Comparison of ENCODE assay signal across 22 cellular contexts in genomic region chr16:81029930-81030604, GRCh38. TPM values are rescaled to one million over a fixed set of nuclear protein-coding genes. Genes with fewer than 3 reads are reported as not detected.
DNase-seq lines count a peak whose midpoint lies in the region; ATAC-seq and TF ChIP-seq lines count a peak whose summit lies in the region.
"Had no signal": no experiment of that assay in that cellular context is flagged by ENCODE, and none has a peak within 500 bp of the region (broad histone marks: within the 10 kb centered on the region; RNA-seq: fewer than 3 reads in every experiment).

No MANE protein-coding gene starts in this region.

- POLR2A ChIA-PET in Panc1 (lab: Charles Lee), result no interaction called here

- peak; percentile 70 to 74 for ATAC-seq in activated T-cell treated with anti-CD3 and anti-CD28 coated beads, Interleukin-2, amount 50 U/mL, for 4 hours
- ATAC-seq in Panc1 (no peak), esophagus mucosa (peak; percentile 51), GM18868 (IDR thresholded peaks at IDR 0.05; ENCODE audit: unreplicated experiment) (no peak), HG03432 (IDR thresholded peaks at IDR 0.05; ENCODE audit: unreplicated experiment) (no peak)
- ATAC-seq: PC-3 had no signal

- no peak overlapping the region for H3K4me3 ChIP-seq in Panc1 (ENCODE audit: low read depth in 2 of 2, low read length in 2 of 2)
- H3K4me3 ChIP-seq: MG63 had no signal

- no peaks in the 10 kb centered on the region for H3K27me3 Mint-ChIP-seq in activated T-cell treated with anti-CD3 and anti-CD28 coated beads, Interleukin-2, amount 50 U/mL, for 4 hours (ENCODE audit: low read depth)
- H3K27me3 Mint-ChIP-seq: CD4-positive, alpha-beta T cell; IgD-negative memory B cell had no signal

- H3K27me3 ChIP-seq in Panc1 (ENCODE audit: control insufficient read depth, insufficient read depth, low read length), result no peaks in the 10 kb centered on the region
- H3K27me3 ChIP-seq: MG63 had no signal

- peaks cover 3% of the 10 kb centered on the region for H3K4me1 Mint-ChIP-seq in activated T-cell treated with anti-CD3 and anti-CD28 coated beads, Interleukin-2, amount 50 U/mL, for 4 hours (ENCODE audit: low read depth)
- H3K4me1 Mint-ChIP-seq: IgD-negative memory B cell had no signal

- H3K4me1 ChIP-seq in Panc1 (ENCODE audit: control insufficient read depth, insufficient read depth, low read length), result no peaks in the 10 kb centered on the region

- peaks cover 11% of the 10 kb centered on the region for H3K36me3 Mint-ChIP-seq in activated T-cell treated with anti-CD3 and anti-CD28 coated beads, Interleukin-2, amount 50 U/mL, for 4 hours (ENCODE audit: insufficient read depth)

- H3K9me3 Mint-ChIP-seq in activated T-cell treated with anti-CD3 and anti-CD28 coated beads, Interleukin-2, amount 50 U/mL, for 4 hours, result no peaks in the 10 kb centered on the region
- H3K9me3 Mint-ChIP-seq: CD4-positive, alpha-beta T cell; IgD-negative memory B cell had no signal

- H3K9me3 ChIP-seq in Panc1 (ENCODE audit: control insufficient read depth, insufficient read depth, low read depth, low read length), result no peaks in the 10 kb centered on the region
- H3K9me3 ChIP-seq: MG63 had no signal

- peaks cover 8% of the 10 kb centered on the region; the same call in 1 of the 2 replicates for H3K36me3 ChIP-seq in Panc1 (ENCODE audit: control insufficient read depth, insufficient read depth, low read length)

- BruUV-seq in Panc1 (replicated peaks; lab: Mats Ljungman, UMichigan), result TSS peak; percentile 63

- TF ChIP-seq CTCF in Panc1 (IDR thresholded peaks at IDR 0.05), result no peak

- intact Hi-C loops in Panc1 (cut with micrococcal nuclease; ENCODE audit: unreplicated experiment), result loop anchor here (10.0 kb wide), 1 partner anchor 705 kb away; no protein-coding TSS in a partner anchor

- in situ Hi-C loops in Panc1 (cut with HindIII; ENCODE audit: low pct_unique_long_range_greater_than_20kb, low sequenced_read_pairs), result no loop called here

- H3K27ac ChIP-seq in Panc1 (ENCODE audit: low read length), result no peak overlapping the region
- H3K27ac ChIP-seq: RWPE1 had no signal

- CTCF ChIA-PET in Panc1 (lab: Charles Lee), result no interaction called here

- H3K4me3 Mint-ChIP-seq in activated T-cell treated with anti-CD3 and anti-CD28 coated beads, Interleukin-2, amount 50 U/mL, for 4 hours, result no peak overlapping the region
- H3K4me3 Mint-ChIP-seq: CD4-positive, alpha-beta T cell; H9; IgD-negative memory B cell had no signal

- DNase-seq in activated CD4-positive, alpha-beta T cell treated with anti-CD3 and anti-CD28 coated beads for 24 hours (ENCODE audit: low read depth in 2 of 2), result peak; percentile 4 to 11
- no peak for DNase-seq in activated CD4-positive, alpha-beta T cell treated with anti-CD3 and anti-CD28 coated beads, Interleukin-2, amount 50 U/mL, for 4 hours
- DNase-seq in activated T-cell treated with anti-CD3 and anti-CD28 coated beads, Interleukin-2, amount 50 U/mL, for 4 hours, result no peak
- DNase-seq in activated T-cell treated with anti-CD3 and anti-CD28 coated beads for 4 hours, result no peak
- no peak for DNase-seq in Panc1 (ENCODE audit: low read depth, low spot score)
- DNase-seq: CD4-positive, alpha-beta T cell; DMS153; GDM1; H9; Kasumi-1; MG63; NCI-H1092; NCI-H1436 treated with DMSO at 0.1 percent for 48 hours; NCI-H2029 treated with DMSO at 0.1 percent for 48 hours; NCI-H2171; NCI-H526; PC-3 had no signal

RNA-seq across cellular contexts. Expression of gene ATMIN, which starts 5.6 kb away (rescaled TPM):
- 10 to 100 TPM; 27.2 to 30.2 (median 29.3) TPM for total RNA-seq in activated T-cell treated with anti-CD3 and anti-CD28 coated beads, Interleukin-2, amount 50 U/mL, for 4 hours
- total RNA-seq in Panc1 (2021; ENCODE audit: unreplicated experiment) (28.4 TPM), esophagus mucosa (30.1 TPM)
- polyA plus RNA-seq in Panc1 (2012; ENCODE audit: insufficient read length), result 14.1 TPM

RNA-seq across cellular contexts. Expression of gene CENPN, which starts 23.1 kb away (rescaled TPM):
- total RNA-seq in activated T-cell treated with anti-CD3 and anti-CD28 coated beads, Interleukin-2, amount 50 U/mL, for 4 hours, result 10 to 100 TPM; 36.0 to 43.4 (median 42.4) TPM
- total RNA-seq in Panc1 (2021; ENCODE audit: unreplicated experiment) (56.6 TPM), esophagus mucosa (17.6 TPM)
- 22.7 TPM for polyA plus RNA-seq in Panc1 (2012; ENCODE audit: insufficient read length)

RNA-seq across cellular contexts. Expression of gene CMC2, which starts 23.4 kb away (rescaled TPM):
- 100 to 1,000 TPM; 106 to 112 (median 109) TPM for total RNA-seq in activated T-cell treated with anti-CD3 and anti-CD28 coated beads, Interleukin-2, amount 50 U/mL, for 4 hours
- 82.0 TPM for total RNA-seq in Panc1 (2021; ENCODE audit: unreplicated experiment)
- polyA plus RNA-seq in Panc1 (2012; ENCODE audit: insufficient read length), result 60.1 TPM
- total RNA-seq in esophagus mucosa, result 36.3 TPM

RNA-seq across cellular contexts. Expression of gene C16orf46, which starts 47.0 kb away (rescaled TPM):
- total RNA-seq in activated T-cell treated with anti-CD3 and anti-CD28 coated beads, Interleukin-2, amount 50 U/mL, for 4 hours, result 1 to 10 TPM; 1.4 to 1.7 (median 1.6) TPM
- total RNA-seq in Panc1 (2021; ENCODE audit: unreplicated experiment) (1.2 TPM), esophagus mucosa (not detected)
- 0.84 TPM for polyA plus RNA-seq in Panc1 (2012; ENCODE audit: insufficient read length)
- polyA plus RNA-seq: IgD-negative memory B cell had no signal

Comparison
In these comparisons a context has a peak if more than half of its experiments do, and no peak if none do; other contexts are left out.
1. DNase-seq: peak in activated CD4-positive, alpha-beta T cell treated with anti-CD3 and anti-CD28 coated beads for 24 hours (2 of 2); none in activated CD4-positive, alpha-beta T cell treated with anti-CD3 and anti-CD28 coated beads, Interleukin-2, amount 50 U/mL, for 4 hours (0 of 2), activated T-cell treated with anti-CD3 and anti-CD28 coated beads, Interleukin-2, amount 50 U/mL, for 4 hours (single experiment), activated T-cell treated with anti-CD3 and anti-CD28 coated beads for 4 hours (single experiment) and Panc1 (single experiment).
2. ATAC-seq: peak in activated T-cell treated with anti-CD3 and anti-CD28 coated beads, Interleukin-2, amount 50 U/mL, for 4 hours (2 of 2) and esophagus mucosa (single experiment); none in Panc1 (single experiment), GM18868 (single experiment) and HG03432 (single experiment).